Comparison of ENCODE assay signal across 1 cellular context in genomic region chr20:12967932-12968331, GRCh38.
TF ChIP-seq lines count a peak whose summit lies in the region.

No MANE protein-coding gene starts in this region.

TF ChIP-seq in A549, 52 proteins besides CTCF, POLR2A, EP300 and RAD21 (continued from another document):
- TF ChIP-seq SREBF2 (IDR thresholded peaks at IDR 0.05) = no peak
- TF ChIP-seq MYC (IDR thresholded peaks at IDR 0.05; ENCODE audit: borderline replicate concordance, low read length) = no peak
- no peak for TF ChIP-seq BHLHE40 (IDR thresholded peaks at IDR 0.05; ENCODE audit: low read depth, low read length)
- peak; percentile 68 for TF ChIP-seq NFE2L2 (conservative IDR thresholded peaks at IDR 0.05; ENCODE audit: low read length)
